In the genomic region with DNA sequence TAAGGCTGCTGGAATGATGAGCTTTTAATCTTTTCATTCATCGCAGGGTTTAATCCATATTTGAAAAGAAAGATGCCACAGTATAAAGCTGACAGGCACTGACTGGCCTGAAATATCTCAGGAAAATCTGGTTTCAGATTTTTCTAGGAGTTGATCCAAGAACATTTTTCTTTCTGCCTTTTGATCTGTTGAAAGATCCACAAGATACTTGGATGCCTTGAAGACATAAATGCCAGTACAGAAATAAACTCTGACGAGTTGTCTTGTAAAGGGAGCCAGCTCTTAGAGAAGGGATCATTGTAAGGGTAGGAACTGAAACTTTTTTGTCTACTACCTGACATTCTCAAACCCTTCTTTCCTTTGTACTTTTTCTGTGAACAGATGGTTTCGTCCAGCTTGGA, we compare ENCODE assay signal across 11 cellular contexts. TPM values are rescaled to one million over a fixed set of nuclear protein-coding genes. Genes with fewer than 3 reads are reported as not detected.
DNase-seq lines count a peak whose midpoint lies in the region; ATAC-seq and TF ChIP-seq lines count a peak whose summit lies in the region.
"Had no signal": no experiment of that assay in that cellular context is flagged by ENCODE, and none has a peak within 500 bp of the region (broad histone marks: within the 10 kb centered on the region; RNA-seq: fewer than 3 reads in every experiment).

No MANE protein-coding gene starts in this region.

- H3K27ac ChIP-seq in sigmoid colon, result peak overlapping the region in 3 of 4 donors; percentile 25 to 72 (median 47)
- no peak overlapping the region for H3K27ac ChIP-seq in heart left ventricle
- H3K27ac ChIP-seq: coronary artery had no signal

- TF ChIP-seq CTCF in Caco-2 (IDR thresholded peaks at IDR 0.05; ENCODE audit: insufficient read depth in 1 of 2, low read depth in 1 of 2, low read length in 1 of 2, severe bottlenecking in 1 of 2, unreplicated experiment in 1 of 2), result no peak
- TF ChIP-seq CTCF in fibroblast of mammary gland (conservative IDR thresholded peaks at IDR 0.05; ENCODE audit: control insufficient read depth, insufficient read depth, low read depth, low read length), result no peak
- TF ChIP-seq CTCF in sigmoid colon (IDR thresholded peaks at IDR 0.05), result no peak
- TF ChIP-seq CTCF in heart left ventricle (IDR thresholded peaks at IDR 0.05), result no peak

- no peak overlapping the region for H3K4me3 ChIP-seq in Caco-2 (ENCODE audit: low read depth, low read length)
- no peak overlapping the region for H3K4me3 ChIP-seq in fibroblast of mammary gland (ENCODE audit: control insufficient read depth, low read depth, low read length)
- no peak overlapping the region for H3K4me3 ChIP-seq in sigmoid colon
- no peak overlapping the region for H3K4me3 ChIP-seq in heart left ventricle
- H3K4me3 ChIP-seq: coronary artery had no signal

- no peaks in the 10 kb centered on the region for H3K9me3 Mint-ChIP-seq in Caco-2 (ENCODE audit: unreplicated experiment)
- H3K9me3 Mint-ChIP-seq in stimulated activated naive CD8-positive, alpha-beta T cell treated with anti-CD3 and anti-CD28 coated beads, Interleukin-15, amount 100 ng/mL, for 72 hours, result no peaks in the 10 kb centered on the region

- no peak for DNase-seq in Caco-2
- DNase-seq in fibroblast of mammary gland (ENCODE audit: low read depth), result peak; percentile 82
- no peak for DNase-seq in sigmoid colon
- no peak for DNase-seq in NCI-H187 treated with DMSO at 0.1 percent for 48 hours (lab: John Stamatoyannopoulos, UW)
- no peak for DNase-seq in stimulated activated naive CD8-positive, alpha-beta T cell treated with anti-CD3 and anti-CD28 coated beads, Interleukin-15, amount 100 ng/mL, for 72 hours
- DNase-seq in heart left ventricle, result no peak
- DNase-seq in putamen (ENCODE audit: low spot score), result no peak
- DNase-seq: NCI-H2081 treated with DMSO at 0.1 percent for 48 hours had no signal

- H3K9me3 ChIP-seq in Caco-2 (no peaks in the 10 kb centered on the region), sigmoid colon (no peaks in the 10 kb centered on the region), heart left ventricle (no peaks in the 10 kb centered on the region)

- H3K27ac Mint-ChIP-seq in Caco-2 (ENCODE audit: unreplicated experiment), result peak overlapping the region; percentile 87
- no peak overlapping the region for H3K27ac Mint-ChIP-seq in stimulated activated naive CD8-positive, alpha-beta T cell treated with anti-CD3 and anti-CD28 coated beads, Interleukin-15, amount 100 ng/mL, for 72 hours

- 70 to 74% methylated on average over 3 of the region's 3 CpGs for WGBS in sigmoid colon, 2 donors
- WGBS in heart left ventricle, 4 donors, result 63 to 77% (median 71%) methylated on average over 3 of the region's 3 CpGs

- H3K27me3 Mint-ChIP-seq in Caco-2 (ENCODE audit: insufficient read depth, unreplicated experiment), result no peaks in the 10 kb centered on the region
- peaks cover 37% of the 10 kb centered on the region for H3K27me3 Mint-ChIP-seq in stimulated activated naive CD8-positive, alpha-beta T cell treated with anti-CD3 and anti-CD28 coated beads, Interleukin-15, amount 100 ng/mL, for 72 hours

- H3K27me3 ChIP-seq in Caco-2 (replicated peaks; ENCODE audit: control insufficient read depth, insufficient read depth, low read length), result no peaks in the 10 kb centered on the region
- peaks cover 0 to 4% (median 0%) of the 10 kb centered on the region in 3 donors for H3K27me3 ChIP-seq in sigmoid colon
- peaks cover 0 to 19% (median 7%) of the 10 kb centered on the region in 9 donors for H3K27me3 ChIP-seq in heart left ventricle

- ATAC-seq in SK-N-SH treated with all-trans-retinoic acid at 6 μM for 48 hours, result peak; percentile 48
- ATAC-seq in stimulated activated naive CD8-positive, alpha-beta T cell treated with anti-CD3 and anti-CD28 coated beads, Interleukin-15, amount 100 ng/mL, for 72 hours, result no peak
- ATAC-seq in heart left ventricle, result no peak
- ATAC-seq: activated CD4-positive, CD25-positive, alpha-beta regulatory T cell treated with anti-CD3 and anti-CD28 coated beads, Interleukin-2, amount 50 U/mL, for 24 hours had no signal

- peaks cover 5% of the 10 kb centered on the region for H3K36me3 Mint-ChIP-seq in Caco-2 (ENCODE audit: insufficient read depth, unreplicated experiment)

- no peak overlapping the region for H3K4me3 Mint-ChIP-seq in Caco-2 (ENCODE audit: unreplicated experiment)
- no peak overlapping the region for H3K4me3 Mint-ChIP-seq in stimulated activated naive CD8-positive, alpha-beta T cell treated with anti-CD3 and anti-CD28 coated beads, Interleukin-15, amount 100 ng/mL, for 72 hours

- TF ChIP-seq POLR2A in sigmoid colon (IDR thresholded peaks at IDR 0.05) (no peak), heart left ventricle (IDR thresholded peaks at IDR 0.05) (no peak)

- no peaks in the 10 kb centered on the region for H3K36me3 ChIP-seq in Caco-2 (ENCODE audit: control insufficient read depth, insufficient read depth, low read length)
- no peaks in the 10 kb centered on the region for H3K36me3 ChIP-seq in sigmoid colon
- H3K36me3 ChIP-seq in heart left ventricle, result no peaks in the 10 kb centered on the region

- CTCF ChIA-PET in Caco-2 (lab: Charles Lee), result interaction anchor here (1.0 to 1.2 kb wide), 4 partner anchors 39 to 505 kb away, joined by 3 to 6 read pairs (median 3); a partner anchor contains a TSS

- H3K4me1 ChIP-seq in Caco-2, result peaks cover 35% of the 10 kb centered on the region
- peaks cover 0 to 17% (median 15%) of the 10 kb centered on the region in 4 donors for H3K4me1 ChIP-seq in sigmoid colon
- H3K4me1 ChIP-seq in heart left ventricle, result peaks cover 0 to 14% (median 0%) of the 10 kb centered on the region in 12 donors

- BruUV-seq in Caco-2 (replicated peaks; lab: Mats Ljungman, UMichigan), result no TSS peak

- intact Hi-C loops in Caco-2 (cut with micrococcal nuclease; ENCODE audit: unreplicated experiment) (no loop called here), sigmoid colon (cut with DNase I) (no loop called here), heart left ventricle (cut with DNase I) (loop anchor here in 4 of 10 donors (5.0 to 10.0 kb wide), 5 partner anchors 412 to 752 kb away; no protein-coding TSS in a partner anchor)

- no peak for TF ChIP-seq EP300 in sigmoid colon (IDR thresholded peaks at IDR 0.05)

- peaks cover 30% of the 10 kb centered on the region for H3K4me1 Mint-ChIP-seq in Caco-2 (ENCODE audit: low read depth, unreplicated experiment)
- peaks cover 10% of the 10 kb centered on the region for H3K4me1 Mint-ChIP-seq in stimulated activated naive CD8-positive, alpha-beta T cell treated with anti-CD3 and anti-CD28 coated beads, Interleukin-15, amount 100 ng/mL, for 72 hours

- POLR2A ChIA-PET in Caco-2 (lab: Charles Lee), result interaction anchor here (0.9 kb wide), 1 partner anchor 149 kb away, joined by 4 read pairs; no protein-coding TSS in a partner anchor

TF ChIP-seq in SK-N-SH treated with all-trans-retinoic acid at 6 μM for 48 hours, 23 proteins besides CTCF, POLR2A, EP300 and RAD21:
- TF ChIP-seq SNAI2 (CRISPR knock-in tag; IDR thresholded peaks at IDR 0.05) (no peak), CSDC2 (CRISPR knock-in tag; IDR thresholded peaks at IDR 0.05) (no peak), ISL1 (CRISPR knock-in tag; IDR thresholded peaks at IDR 0.05) (peak; percentile 51)

RNA-seq across cellular contexts. Expression of a gene that starts 25.4 kb away (rescaled TPM):
- total RNA-seq in Caco-2 (2022) (0.53 and 1.0 TPM in 2 replicates), sigmoid colon (1 to 10 TPM in 2 of 4 donors, not detected in 2; 1.4 to 2.1 TPM), heart left ventricle (not detected)
- polyA plus RNA-seq in sigmoid colon (1,000 to 10,000 TPM; 1,034 to 2,181 (median 1,227) TPM), heart left ventricle (under 1 TPM in 1 of 2 donors, not detected in 1; 0.12 TPM)

RNA-seq across cellular contexts. Expression of a gene that starts 27.0 kb away (rescaled TPM):
- total RNA-seq in Caco-2 (2022), result 43.6 and 47.1 TPM in 2 replicates
- under 1 TPM in 1 of 4 donors, not detected in 3; 0.27 TPM for total RNA-seq in sigmoid colon
- 1 to 10 TPM in 1 of 3 donors, under 1 TPM in 2; 0.35 to 3.7 (median 0.60) TPM for polyA plus RNA-seq in sigmoid colon
- total RNA-seq in heart left ventricle, result under 1 TPM in 1 of 9 donors, not detected in 8; 0.16 TPM
- not detected for polyA plus RNA-seq in heart left ventricle

RNA-seq across cellular contexts. Expression of a gene that starts 43.4 kb away (rescaled TPM):
- total RNA-seq in Caco-2 (2022) (not detected in 2 replicates), sigmoid colon (not detected), heart left ventricle (not detected)
- polyA plus RNA-seq in sigmoid colon (1 to 10 TPM; 1.2 to 1.8 (median 1.3) TPM), heart left ventricle (not detected)

RNA-seq across cellular contexts. Expression of a gene that starts 56.3 kb away (rescaled TPM):
- total RNA-seq in Caco-2 (2022) (not detected in 2 replicates), sigmoid colon (not detected), heart left ventricle (not detected)
- polyA plus RNA-seq in sigmoid colon (under 1 TPM in 1 of 3 donors, not detected in 2; 0.07 TPM), heart left ventricle (not detected)

Comparison
In these comparisons a context has a peak if more than half of its experiments do, and no peak if none do; other contexts are left out.
1. H3K27ac ChIP-seq: peak in sigmoid colon (3 of 4); none in heart left ventricle (0 of 12).
2. RNA of a gene that starts 27.0 kb away (total RNA-seq): 43.6 to 47.1 TPM in Caco-2; 0.27 TPM in sigmoid colon and 0.16 TPM in heart left ventricle; every median in the first group is over 10 times any median in the second.